Comparison of ENCODE assay signal across 8 cellular contexts in the genomic region with DNA sequence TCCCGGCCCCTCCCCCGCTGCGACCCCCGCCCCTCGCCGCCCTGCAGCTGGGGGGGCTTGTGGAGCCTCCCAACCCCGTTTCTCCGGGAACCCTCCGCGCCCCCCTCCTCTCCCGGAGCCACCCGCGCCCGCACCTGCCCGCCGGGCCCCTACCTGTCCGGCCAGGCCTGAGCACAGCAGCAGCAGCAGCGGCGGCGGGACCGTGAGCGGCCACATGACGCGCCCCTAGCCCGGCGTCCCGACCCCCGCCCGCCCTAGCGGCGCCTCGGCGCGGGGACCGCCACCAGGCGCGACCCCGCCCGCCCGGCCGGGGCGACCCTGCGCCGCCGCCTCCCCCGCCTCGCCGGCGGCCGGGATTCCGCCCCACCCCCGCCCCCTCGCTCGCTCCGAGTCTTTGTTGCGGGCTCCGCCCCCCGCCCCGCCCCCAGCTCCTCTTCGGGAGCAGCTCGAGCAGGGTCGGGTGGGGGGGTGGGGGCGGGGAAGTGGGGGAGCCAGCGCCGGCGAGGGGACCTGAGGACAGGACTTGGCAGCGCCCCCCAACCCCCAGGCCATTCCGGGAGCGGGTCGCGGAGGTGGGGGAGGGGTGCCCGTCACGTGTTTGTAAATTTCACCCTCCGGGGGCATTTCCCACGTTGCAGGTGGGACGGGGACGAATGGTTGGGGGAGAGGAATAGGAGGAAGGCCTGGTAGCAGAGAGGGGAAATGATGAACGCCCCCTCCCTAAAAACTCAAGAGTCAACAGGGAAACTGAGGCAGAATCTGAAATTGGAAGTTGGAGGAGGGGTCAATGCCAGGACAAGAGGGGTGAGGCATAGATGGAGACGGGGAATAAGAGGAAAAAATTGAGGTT. TPM values are rescaled to one million over a fixed set of nuclear protein-coding genes. Genes with fewer than 3 reads are reported as not detected.
DNase-seq lines count a peak whose midpoint lies in the region; ATAC-seq lines count a peak whose summit lies in the region.

OLFM2 (minus strand) TSS at position 365 of the 850 bp plus-strand sequence; CDS start at position 216, 149 bp downstream.

- 1% methylated on average over 52 to 77 of the region's 79 CpGs for WGBS in adipose tissue, 3 donors

- DNase-seq in Right ventricle myocardium superior (peak; percentile 53), cardiac septum (ENCODE audit: low spot score) (no peak), SW480 (ENCODE audit: low spot score) (no peak), NOMO-1 (lab: John Stamatoyannopoulos, UW; ENCODE audit: unreplicated experiment in 2 of 2) (no peak)

- intact Hi-C loops in Right ventricle myocardium superior (cut with DNase I): loop anchor here (10.0 kb wide), 1 partner anchor 448 kb away; the partner anchor contains the start of gene TYK2
- intact Hi-C loops in cardiac septum (cut with DNase I): loop anchor here (10.0 kb wide), 2 partner anchors 178 to 448 kb away; partner anchors contain the start of genes EIF3G, P2RY11 and TYK2

- no peak for ATAC-seq in Right ventricle myocardium superior (ENCODE audit: poor library complexity)
- ATAC-seq in HG03135 (IDR thresholded peaks at IDR 0.05; ENCODE audit: unreplicated experiment): no peak

- no peak within 1 kb of the TSS for H3K27ac ChIP-seq in adipose tissue (ENCODE audit: low read depth, low read length)
- peak within 1 kb of the TSS; percentile 22 for H3K27ac ChIP-seq in layer of hippocampus (ENCODE audit: low read depth, low read length)
- H3K27ac ChIP-seq in temporal lobe (ENCODE audit: low read depth, low read length): peak within 1 kb of the TSS; percentile 30

- peaks cover 9% of the 10 kb centered on the region for H3K27me3 ChIP-seq in layer of hippocampus (ENCODE audit: control insufficient read depth, insufficient read depth, low read length)

RNA-seq across cellular contexts. Expression of gene OLFM2, which starts in this region (rescaled TPM):
- total RNA-seq in Right ventricle myocardium superior (2.2 TPM), cardiac septum (4.1 TPM), temporal lobe (132 TPM)
- polyA plus RNA-seq in adipose tissue: 10 to 100 TPM in 2 of 3 donors, 1 to 10 TPM in 1; 8.7 to 61.4 (median 17.2) TPM

Comparison
In these comparisons a context has a peak if more than half of its experiments do, and no peak if none do; other contexts are left out.
1. RNA of gene OLFM2 (total RNA-seq): 132 TPM in temporal lobe (single experiment); 4.1 TPM in cardiac septum (single experiment) and 2.2 TPM in Right ventricle myocardium superior (single experiment); every median in the first group is over 10 times any median in the second.